ENCODE assay signal across 24 cellular contexts in genomic region chrX:1577845-1578244, GRCh38. TPM values are rescaled to one million over a fixed set of nuclear protein-coding genes. Genes with fewer than 3 reads are reported as not detected.
"Had no signal": no experiment of that assay in that cellular context is flagged by ENCODE, and none has a peak within 500 bp of the region (broad histone marks: within the 10 kb centered on the region; RNA-seq: fewer than 3 reads in every experiment).

No MANE protein-coding gene starts in this region.

- H3K9me3 Mint-ChIP-seq: naive B cell had no signal

- H3K36me3 Mint-ChIP-seq: naive B cell had no signal

- H3K4me3 Mint-ChIP-seq: naive B cell, nephron progenitor cell had no signal

- H3K4me1 ChIP-seq: psoas muscle, right lobe of liver, stomach had no signal

- H3K9me3 ChIP-seq: heart left ventricle, psoas muscle, right lobe of liver, stomach, thoracic aorta had no signal

- H3K27me3 ChIP-seq: heart left ventricle, right lobe of liver, stomach had no signal

- DNase-seq: effector CD4-positive, alpha-beta T cell; heart left ventricle; hippocampal formation; left colon; left ventricle myocardium superior; mesendoderm; naive B cell; nephron progenitor cell; psoas muscle; retina; stimulated activated CD4-positive, alpha-beta T cell treated with anti-CD3 and anti-CD28 coated beads, Interleukin-4, amount 100 ng/mL, for 4 hours; stimulated activated naive CD4-positive, alpha-beta T cell; stomach; substantia nigra; trophoblast cell had no signal

- H3K27ac Mint-ChIP-seq: nephron progenitor cell had no signal

- H3K27ac ChIP-seq: coronary artery, heart left ventricle, psoas muscle, right lobe of liver, stomach, thoracic aorta had no signal

- H3K4me1 Mint-ChIP-seq: nephron progenitor cell had no signal

- ATAC-seq: esophagus mucosa, heart left ventricle, left colon, left ventricle myocardium superior, psoas muscle, right lobe of liver had no signal

- H3K36me3 ChIP-seq: heart left ventricle, right lobe of liver, stomach, thoracic aorta had no signal

- H3K27me3 Mint-ChIP-seq: naive B cell had no signal

- H3K4me3 ChIP-seq: coronary artery, heart left ventricle, psoas muscle, right lobe of liver, stomach, thoracic aorta had no signal

RNA-seq across cellular contexts. Expression of gene ASMT, which starts 37.0 kb away (rescaled TPM):
- total RNA-seq: dermis microvascular lymphatic vessel endothelial cell, esophagus mucosa, fibroblast of lung, glomerular endothelial cell, heart left ventricle, kidney epithelial cell, left colon, left ventricle myocardium superior, lung microvascular endothelial cell, stomach, thoracic aorta had no signal

RNA-seq across cellular contexts. Expression of gene P2RY8, which starts 40.9 kb away (rescaled TPM):
- total RNA-seq: fibroblast of lung, kidney epithelial cell had no signal
